ENCODE assay signal across 8 cellular contexts in genomic region chr13:30739646-30740642, GRCh38. TPM values are rescaled to one million over a fixed set of nuclear protein-coding genes. Genes with fewer than 3 reads are reported as not detected.
DNase-seq lines count a peak whose midpoint lies in the region; ATAC-seq lines count a peak whose summit lies in the region.

No MANE protein-coding gene starts in this region.

- H3K36me3 ChIP-seq in H7 (replicated peaks; ENCODE audit: control insufficient read depth, insufficient read depth, low read length): no peaks in the 10 kb centered on the region

- H3K9me3 Mint-ChIP-seq in effector memory CD8-positive, alpha-beta T cell: no peaks in the 10 kb centered on the region

- peak overlapping the region; percentile 11 for H3K4me3 ChIP-seq in Jurkat, Clone E6-1 (ENCODE audit: low read length)
- no peak overlapping the region for H3K4me3 ChIP-seq in H7 (ENCODE audit: insufficient read depth, low read depth, low read length)

- DNase-seq in AG08396 (ENCODE audit: low spot score): peak; percentile 54
- DNase-seq in Jurkat, Clone E6-1 (ENCODE audit: low read depth, low spot score): peak; percentile 68
- peak; percentile 33 to 63 for DNase-seq in activated CD4-positive, alpha-beta T cell treated with anti-CD3 and anti-CD28 coated beads, Interleukin-2, amount 50 U/mL, for 24 hours (ENCODE audit: low read depth in 1 of 2, low spot score in 1 of 2)
- peak; percentile 48 to 59 (median 50) for DNase-seq in effector memory CD8-positive, alpha-beta T cell
- peak; percentile 36 to 60 (median 53) for DNase-seq in stimulated activated CD4-positive, alpha-beta T cell treated with anti-CD3 and anti-CD28 coated beads, Interleukin-12 subunit alpha, Interleukin-12 subunit beta, amount 100 ng/mL, for 48 hours (ENCODE audit: low read depth in 2 of 3, low spot score in 1 of 3)
- DNase-seq in H7: no peak
- no peak for DNase-seq in NCI-H128 (lab: John Stamatoyannopoulos, UW; ENCODE audit: unreplicated experiment)

- H3K36me3 Mint-ChIP-seq in effector memory CD8-positive, alpha-beta T cell (ENCODE audit: insufficient read depth): peaks cover 27% of the 10 kb centered on the region

- peak overlapping the region; percentile 85 to 86 for H3K4me3 Mint-ChIP-seq in effector memory CD8-positive, alpha-beta T cell

- no peaks in the 10 kb centered on the region for H3K27me3 Mint-ChIP-seq in effector memory CD8-positive, alpha-beta T cell

- peaks cover 70 to 81% of the 10 kb centered on the region in 2 donors for H3K4me1 Mint-ChIP-seq in effector memory CD8-positive, alpha-beta T cell (ENCODE audit: low read depth in 2 of 2)

- ATAC-seq in GM19463 (IDR thresholded peaks at IDR 0.05; ENCODE audit: unreplicated experiment): peak; percentile 27
- ATAC-seq in effector memory CD8-positive, alpha-beta T cell (replicated peaks): peak; percentile 49

- H3K27me3 ChIP-seq in H7 (ENCODE audit: control insufficient read depth, insufficient read depth, low read length): no peaks in the 10 kb centered on the region

- peak overlapping the region; percentile 89 to 95 for H3K27ac Mint-ChIP-seq in effector memory CD8-positive, alpha-beta T cell

RNA-seq across cellular contexts. Expression of gene ALOX5AP, which starts 4.6 kb away (rescaled TPM):
- 149 TPM for polyA plus RNA-seq in Jurkat, Clone E6-1 (2012; ENCODE audit: insufficient read depth, insufficient read length)
- total RNA-seq in H7 (2014; rRNA removed; shearing (Covaris generic)): not detected in 2 replicates

Comparison
In these comparisons a context has a peak if more than half of its experiments do, and no peak if none do; other contexts are left out.
1. DNase-seq: peak in AG08396 (single experiment), Jurkat, Clone E6-1 (single experiment), activated CD4-positive, alpha-beta T cell treated with anti-CD3 and anti-CD28 coated beads, Interleukin-2, amount 50 U/mL, for 24 hours (2 of 2), effector memory CD8-positive, alpha-beta T cell (3 of 3) and stimulated activated CD4-positive, alpha-beta T cell treated with anti-CD3 and anti-CD28 coated beads, Interleukin-12 subunit alpha, Interleukin-12 subunit beta, amount 100 ng/mL, for 48 hours (3 of 3); none in H7 (single experiment) and NCI-H128 (single experiment).